1 cellular context compared by ENCODE assay signal in the genomic region with DNA sequence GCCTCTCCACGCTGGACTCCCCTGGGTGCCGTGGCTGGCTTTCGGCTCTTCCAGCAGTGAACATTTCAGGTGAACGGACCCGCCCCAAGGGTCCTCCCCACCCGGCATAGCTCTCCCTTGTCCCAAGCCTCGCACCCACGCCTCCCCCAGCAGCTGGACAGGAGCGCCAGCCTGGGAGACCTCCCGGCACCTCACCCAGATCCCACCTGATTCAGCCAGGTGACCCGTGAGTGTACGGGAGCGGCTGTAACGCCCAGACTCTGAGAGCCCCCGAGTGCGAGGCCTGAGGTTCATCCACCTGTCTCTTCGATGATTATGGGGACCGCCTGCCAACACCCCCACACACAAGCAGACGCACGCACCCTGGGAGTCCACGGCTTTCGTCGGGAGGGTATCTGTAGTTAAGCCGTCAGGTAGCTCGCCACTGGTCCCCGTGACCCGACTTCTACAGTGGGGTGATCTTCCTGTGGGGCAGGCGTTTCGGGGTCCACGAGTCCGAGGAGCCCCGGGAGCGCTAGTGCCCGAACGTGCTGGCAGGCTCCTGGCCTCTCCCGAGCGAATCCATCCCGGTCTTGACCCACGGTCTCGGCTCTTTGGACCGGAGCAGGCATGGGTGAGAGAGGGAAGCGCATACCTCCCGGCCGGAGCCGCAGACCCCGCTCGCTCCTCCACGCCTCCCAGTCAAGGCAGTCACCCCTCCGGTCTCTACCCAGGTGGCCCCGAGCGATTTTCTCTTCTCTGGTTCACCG.
TF ChIP-seq lines count a peak whose summit lies in the region.

No MANE protein-coding gene starts in this region.

TF ChIP-seq in H1, 55 proteins besides CTCF, POLR2A, EP300 and RAD21:
- peak; percentile 88 for TF ChIP-seq EZH2 (IDR thresholded peaks at IDR 0.05; ENCODE audit: low read depth, low read length, severe bottlenecking)
- no peak for TF ChIP-seq YY1 (IDR thresholded peaks at IDR 0.05; ENCODE audit: low read depth, low read length)
- TF ChIP-seq RNF2 (IDR thresholded peaks at IDR 0.05; ENCODE audit: borderline replicate concordance, low read depth, low read length, missing control alignments, poor library complexity, severe bottlenecking) = peak; percentile 10
- TF ChIP-seq SUZ12 (IDR thresholded peaks at IDR 0.05; ENCODE audit: low read length) = peak; percentile 91
